10 cellular contexts compared by ENCODE assay signal in genomic region chr15:96358006-96358794, GRCh38. TPM values are rescaled to one million over a fixed set of nuclear protein-coding genes. Genes with fewer than 3 reads are reported as not detected.
A peak's percentile ranks its signal among the peaks of the same experiment; 100 is the strongest.
DNase-seq lines count a peak whose midpoint lies in the region; ATAC-seq, FAIRE-seq and TF ChIP-seq lines count a peak whose summit lies in the region.
"Had no signal": no experiment of that assay in that cellular context is flagged by ENCODE, and none has a peak within 500 bp of the region (broad histone marks: within the 10 kb centered on the region; RNA-seq: fewer than 3 reads in every experiment).

No MANE protein-coding gene starts in this region.

- ATAC-seq in naive B cell (ENCODE audit: low read depth in 2 of 2) (no peak), GM18909 (IDR thresholded peaks at IDR 0.05; ENCODE audit: poor library complexity, unreplicated experiment) (no peak)

- H3K27ac ChIP-seq in HEK293 (ENCODE audit: extremely low read depth, low read depth, low read length) (no peak overlapping the region), small intestine (ENCODE audit: low read depth in 1 of 2, low read length in 1 of 2) (peak overlapping the region in 1 of 2 donors; percentile 12)

- H3K4me3 ChIP-seq in AG04449 (ENCODE audit: low read depth, low read length) (peak overlapping the region; percentile 78), HEK293 (ENCODE audit: low read depth, low read length) (no peak overlapping the region), cardiac fibroblast (replicated peaks in 1 of 2; ENCODE audit: low read depth in 2 of 2, low read length in 2 of 2) (peak overlapping the region; percentile 6 to 71), small intestine (ENCODE audit: low read depth in 1 of 2, low read length in 2 of 2) (peak overlapping the region in 1 of 2 donors; percentile 68)

- POLR2A ChIA-PET in AG04449 (lab: Yijun Ruan, JAX) (no interaction called here), HEK293 (lab: Yijun Ruan, JAX) (interaction anchor here (1.3 to 1.7 kb wide), 2 partner anchors 18 to 22 kb away, joined by 7 read pairs; no protein-coding TSS in a partner anchor)

- peaks cover 0 to 25% (median 8%) of the 10 kb centered on the region in 7 donors for H3K9me3 Mint-ChIP-seq in naive B cell

- H3K36me3 Mint-ChIP-seq in naive B cell: peaks cover 4 to 11% of the 10 kb centered on the region in 2 donors

- peaks cover 32 to 51% (median 43%) of the 10 kb centered on the region in 3 donors for H3K27me3 Mint-ChIP-seq in naive B cell

- peaks cover 14 to 36% of the 10 kb centered on the region in 2 donors for H3K27me3 ChIP-seq in small intestine (ENCODE audit: control insufficient read depth in 2 of 2, insufficient read depth in 2 of 2, low read length in 2 of 2)

- H3K36me3 ChIP-seq in HEK293 (ENCODE audit: control insufficient read depth in 2 of 2, insufficient read depth in 1 of 2, low read length in 2 of 2) (no peaks in the 10 kb centered on the region), small intestine (ENCODE audit: control insufficient read depth in 2 of 2, insufficient read depth in 2 of 2, low read length in 2 of 2) (no peaks in the 10 kb centered on the region)

- TF ChIP-seq CTCF in AG04449 (IDR thresholded peaks at IDR 0.05; ENCODE audit: insufficient read depth, low read length, missing control alignments) (no peak), HEK293 (tag by site-specific recombination; IDR thresholded peaks at IDR 0.05) (no peak), cardiac fibroblast (IDR thresholded peaks at IDR 0.05; ENCODE audit: low read depth, low read length) (no peak)

- peaks cover 15 to 27% (median 23%) of the 10 kb centered on the region in 3 donors for H3K4me1 Mint-ChIP-seq in naive B cell

- no peaks in the 10 kb centered on the region for H3K9me3 ChIP-seq in HEK293 (ENCODE audit: control insufficient read depth, insufficient read depth, low read depth, low read length)
- H3K9me3 ChIP-seq in small intestine (ENCODE audit: control insufficient read depth, low read depth): no peaks in the 10 kb centered on the region

- peak overlapping the region in 3 of 6 donors; percentile 57 to 75 (median 69) for H3K27ac Mint-ChIP-seq in naive B cell

- DNase-seq in AG04449 (ENCODE audit: low read depth, low spot score) (no peak), cardiac fibroblast (ENCODE audit: low read depth in 2 of 2) (peak in 1 of 2 donors; percentile 44), naive B cell (no peak), small intestine (no peak), SK-N-DZ (ENCODE audit: low spot score) (no peak), NCI-H187 treated with DMSO at 0.1 percent for 48 hours (lab: John Stamatoyannopoulos, UW) (no peak)
- DNase-seq: GF-D8 had no signal

- FAIRE-seq in small intestine (lab: Jason Lieb, UNC): no peak
- FAIRE-seq: RCC 7860 had no signal

- WGBS in small intestine, 3 donors: 17 to 47% (median 23%) methylated on average over 31 of the region's 31 CpGs

- CTCF ChIA-PET in AG04449 (lab: Yijun Ruan, JAX): interaction anchor here (0.9 to 7.5 kb wide), 10 partner anchors 10 to 1334 kb away, joined by 3 to 127 read pairs (median 5); no protein-coding TSS in a partner anchor
- CTCF ChIA-PET in HEK293 (lab: Yijun Ruan, JAX): interaction anchor here (0.6 to 3.6 kb wide), 10 partner anchors 23 to 887 kb away, joined by 3 to 29 read pairs (median 3); no protein-coding TSS in a partner anchor

- H3K4me1 ChIP-seq in HEK293 (ENCODE audit: control insufficient read depth, insufficient read depth, low read length) (peaks cover 18% of the 10 kb centered on the region), small intestine (ENCODE audit: control insufficient read depth in 2 of 2, insufficient read depth in 1 of 2, low read depth in 1 of 2, low read length in 1 of 2) (peaks cover 2% of the 10 kb centered on the region in 2 donors)

- H3K4me3 Mint-ChIP-seq in naive B cell: peak overlapping the region; percentile 78 to 98 (median 89)

TF ChIP-seq in HEK293, 187 proteins besides CTCF, POLR2A, EP300 and RAD21:
- TF ChIP-seq ZSCAN16 (tag by site-specific recombination; IDR thresholded peaks at IDR 0.05): peak; percentile 79
- 0 out of 2 replicates have a peak, but pooled peaks have one; percentile 58 for TF ChIP-seq SCRT1 (tag by site-specific recombination; IDR thresholded peaks at IDR 0.05; ENCODE audit: borderline replicate concordance)
- peak; percentile 42; the same call in 1 of the 2 replicates for TF ChIP-seq PRDM6 (tag by site-specific recombination; IDR thresholded peaks at IDR 0.05)
- peak; percentile 84 for TF ChIP-seq ZBTB44 (tag by site-specific recombination; IDR thresholded peaks at IDR 0.05)
- no peak for TF ChIP-seq ZNF623 (tag by site-specific recombination; IDR thresholded peaks at IDR 0.05)
- peak; percentile 70 for TF ChIP-seq SCRT2 (tag by site-specific recombination; IDR thresholded peaks at IDR 0.05)
- no peak for TF ChIP-seq ZNF26 (tag by site-specific recombination; IDR thresholded peaks at IDR 0.05)
- TF ChIP-seq ZNF148 (tag by site-specific recombination; IDR thresholded peaks at IDR 0.05; ENCODE audit: borderline replicate concordance): no peak

RNA-seq across cellular contexts. Expression of gene NR2F2, which starts 27.7 kb away (rescaled TPM):
- polyA plus RNA-seq in naive B cell (ENCODE audit: low read depth in 6 of 6) (not detected), small intestine (10 to 100 TPM in 1 of 3 donors, 1 to 10 TPM in 2; 3.6 to 26.3 (median 4.9) TPM)
- 2.2 and 3.2 TPM in 2 replicates for polyA plus RNA-seq in SK-N-DZ (2014; cell fraction: cytosol; rRNA removed)
- 1.5 and 3.6 TPM in 2 replicates for polyA plus RNA-seq in SK-N-DZ (2014; cell fraction: nucleus; rRNA removed)

Comparison
In these comparisons a context has a peak if more than half of its experiments do, and no peak if none do; other contexts are left out.
1. RNA of gene NR2F2, which starts 27.7 kb away (polyA plus RNA-seq): 3.6 to 26.3 TPM in small intestine; not detected in naive B cell; every median in the first group is over 4 times any median in the second.